1 cellular context compared by ENCODE assay signal in genomic region chr19:54231077-54231931, GRCh38.
TF ChIP-seq lines count a peak whose summit lies in the region.

No MANE protein-coding gene starts in this region.

TF ChIP-seq in HepG2, 621 proteins besides CTCF, POLR2A, EP300 and RAD21 (continues in another document):
- TF ChIP-seq CBX1 (IDR thresholded peaks at IDR 0.05; ENCODE audit: low read depth): no peak
- TF ChIP-seq ZBTB14 (CRISPR knock-in tag; IDR thresholded peaks at IDR 0.05): no peak
- TF ChIP-seq ZNF800 (CRISPR knock-in tag; IDR thresholded peaks at IDR 0.05): no peak
- TF ChIP-seq ZC3H13 (CRISPR knock-in tag; IDR thresholded peaks at IDR 0.05): 0 out of 2 replicates have a peak, but pooled peaks have one; percentile 65
- 0 out of 2 replicates have a peak, but pooled peaks have one; percentile 52 for TF ChIP-seq GATAD1 (CRISPR knock-in tag; IDR thresholded peaks at IDR 0.05)
- TF ChIP-seq DBP (CRISPR knock-in tag; IDR thresholded peaks at IDR 0.05; ENCODE audit: not compliant biosample characterization): no peak
- TF ChIP-seq ZNF605 (CRISPR knock-in tag; IDR thresholded peaks at IDR 0.05): peak; percentile 78; the same call in 1 of the 2 replicates
- peak; percentile 64; the same call in 1 of the 2 replicates for TF ChIP-seq ZMYM3 (CRISPR knock-in tag; IDR thresholded peaks at IDR 0.05)
- no peak for TF ChIP-seq ZNF740 (CRISPR knock-in tag; IDR thresholded peaks at IDR 0.05)
- peak; percentile 26; the same call in 1 of the 2 replicates for TF ChIP-seq GATAD2A (CRISPR knock-in tag; IDR thresholded peaks at IDR 0.05)
- TF ChIP-seq SNAPC2 (CRISPR knock-in tag; IDR thresholded peaks at IDR 0.05): no peak
- 0 out of 2 replicates have a peak, but pooled peaks have one; percentile 34 for TF ChIP-seq MTERF4 (CRISPR knock-in tag; IDR thresholded peaks at IDR 0.05)
- TF ChIP-seq ZNF644 (CRISPR knock-in tag; IDR thresholded peaks at IDR 0.05; ENCODE audit: low read depth): 0 out of 2 replicates have a peak, but pooled peaks have one; percentile 18
- no peak for TF ChIP-seq MAZ (IDR thresholded peaks at IDR 0.05; ENCODE audit: borderline replicate concordance, low read depth, low read length)
- peak; percentile 34; the same call in 1 of the 2 replicates for TF ChIP-seq MAZ (CRISPR knock-in tag; IDR thresholded peaks at IDR 0.05; ENCODE audit: low read depth)
- TF ChIP-seq THAP11 (CRISPR knock-in tag; IDR thresholded peaks at IDR 0.05): peak; percentile 72
- peak; percentile 45; the same call in 1 of the 2 replicates for TF ChIP-seq ZGPAT (CRISPR knock-in tag; IDR thresholded peaks at IDR 0.05)
- TF ChIP-seq THRA (CRISPR knock-in tag; IDR thresholded peaks at IDR 0.05; ENCODE audit: borderline replicate concordance): peak; percentile 67; the same call in 1 of the 2 replicates
- TF ChIP-seq KMT2A (CRISPR knock-in tag; IDR thresholded peaks at IDR 0.05): 0 out of 2 replicates have a peak, but pooled peaks have one; percentile 22
- peak; percentile 37; the same call in 1 of the 2 replicates for TF ChIP-seq CREM (IDR thresholded peaks at IDR 0.05)
- no peak for TF ChIP-seq CREM (CRISPR knock-in tag; IDR thresholded peaks at IDR 0.05)
- TF ChIP-seq ARID3A (IDR thresholded peaks at IDR 0.05; ENCODE audit: low read depth, low read length): 0 out of 2 replicates have a peak, but pooled peaks have one; percentile 15
- TF ChIP-seq ZNF276 (CRISPR knock-in tag; IDR thresholded peaks at IDR 0.05; ENCODE audit: low read depth): no peak
- 0 out of 2 replicates have a peak, but pooled peaks have one; percentile 27 for TF ChIP-seq ZFP41 (CRISPR knock-in tag; IDR thresholded peaks at IDR 0.05; ENCODE audit: borderline replicate concordance)
- 0 out of 2 replicates have a peak, but pooled peaks have one; percentile 47 for TF ChIP-seq TFDP2 (CRISPR knock-in tag; IDR thresholded peaks at IDR 0.05)
- no peak for TF ChIP-seq POLR2AphosphoS5 (IDR thresholded peaks at IDR 0.05; ENCODE audit: low read depth, low read length)
- TF ChIP-seq GABPB1 (CRISPR knock-in tag; IDR thresholded peaks at IDR 0.05): peak; percentile 49; the same call in 1 of the 2 replicates
- TF ChIP-seq IRF2 (CRISPR knock-in tag; IDR thresholded peaks at IDR 0.05): peak; percentile 60; the same call in 1 of the 2 replicates
- peak; percentile 52 for TF ChIP-seq HDAC2 (CRISPR knock-in tag; IDR thresholded peaks at IDR 0.05)
- TF ChIP-seq TEAD3 (CRISPR knock-in tag; optimal IDR thresholded peaks at IDR 0.05; ENCODE audit: borderline replicate concordance): peak; percentile 95
- peak; percentile 59; the same call in 1 of the 2 replicates for TF ChIP-seq FOXO1 (CRISPR knock-in tag; IDR thresholded peaks at IDR 0.05)
- TF ChIP-seq FOSL1 (CRISPR knock-in tag; IDR thresholded peaks at IDR 0.05; ENCODE audit: borderline replicate concordance): no peak
- peak; percentile 80 to 82; a peak in 2 of 4 replicates for TF ChIP-seq HMGXB4 (CRISPR knock-in tag; IDR thresholded peaks at IDR 0.05; ENCODE audit: borderline replicate concordance in 1 of 2, low read depth in 1 of 2)
- peak; percentile 38; the same call in 1 of the 2 replicates for TF ChIP-seq BORCS8-MEF2B (CRISPR knock-in tag; IDR thresholded peaks at IDR 0.05)
- TF ChIP-seq HDAC1 (CRISPR knock-in tag; IDR thresholded peaks at IDR 0.05): peak; percentile 56
- TF ChIP-seq SOX6 (IDR thresholded peaks at IDR 0.05): no peak
- TF ChIP-seq SOX6 (CRISPR knock-in tag; IDR thresholded peaks at IDR 0.05): peak; percentile 53
- no peak for TF ChIP-seq PAF1 (CRISPR knock-in tag; IDR thresholded peaks at IDR 0.05)
- peak; percentile 57 for TF ChIP-seq PHF5A (CRISPR knock-in tag; IDR thresholded peaks at IDR 0.05; ENCODE audit: low read depth, unreplicated experiment)
- no peak for TF ChIP-seq ZMAT3 (CRISPR knock-in tag; conservative IDR thresholded peaks at IDR 0.05)
- peak; percentile 35; the same call in 1 of the 2 replicates for TF ChIP-seq SRY (CRISPR knock-in tag; IDR thresholded peaks at IDR 0.05)
- TF ChIP-seq ZSCAN21 (CRISPR knock-in tag; IDR thresholded peaks at IDR 0.05; ENCODE audit: borderline replicate concordance): 0 out of 2 replicates have a peak, but pooled peaks have one; percentile 34
- no peak for TF ChIP-seq ZNF709 (CRISPR knock-in tag; IDR thresholded peaks at IDR 0.05)
- TF ChIP-seq ZFP91 (CRISPR knock-in tag; IDR thresholded peaks at IDR 0.05; ENCODE audit: borderline replicate concordance): peak; percentile 74; the same call in 1 of the 2 replicates
- TF ChIP-seq SIN3A (IDR thresholded peaks at IDR 0.05; ENCODE audit: borderline replicate concordance, low read depth, low read length): 0 out of 2 replicates have a peak, but pooled peaks have one; percentile 38
